In genomic region chr2:24082787-24083566, GRCh38 we compare ENCODE assay signal across 8 cellular contexts. TPM values are rescaled to one million over a fixed set of nuclear protein-coding genes. Genes with fewer than 3 reads are reported as not detected.
DNase-seq lines count a peak whose midpoint lies in the region; ATAC-seq, FAIRE-seq and TF ChIP-seq lines count a peak whose summit lies in the region.

No MANE protein-coding gene starts in this region.

- H4K20me1 ChIP-seq in BLaER1 = no peaks in the 10 kb centered on the region
- H4K20me1 ChIP-seq in MM.1S (ENCODE audit: insufficient read depth, low read length) = no peaks in the 10 kb centered on the region

- H3K27ac Mint-ChIP-seq in naive thymus-derived CD8-positive, alpha-beta T cell = peak overlapping the region in 3 of 10 donors; percentile 53 to 84 (median 75)

- H3K4me1 ChIP-seq in BLaER1 = peaks cover 26% of the 10 kb centered on the region
- H3K4me1 ChIP-seq in MM.1S (ENCODE audit: low read length) = peaks cover 9% of the 10 kb centered on the region; the same call in 1 of the 2 replicates
- peaks cover 19 to 20% of the 10 kb centered on the region in 2 donors for H3K4me1 ChIP-seq in duodenal mucosa (ENCODE audit: control insufficient read depth in 1 of 2, insufficient read depth in 2 of 2, low read length in 2 of 2)

- no peak for TF ChIP-seq POLR2A in GM18505 (IDR thresholded peaks at IDR 0.05; ENCODE audit: borderline replicate concordance, extremely low read depth, insufficient read depth, insufficient read length)

- H3K4me3 ChIP-seq in BLaER1 (no peak overlapping the region; the same call in 1 of the 2 replicates), MM.1S (ENCODE audit: low read length) (peak overlapping the region; percentile 89), duodenal mucosa (ENCODE audit: low read depth in 1 of 2, low read length in 2 of 2) (peak overlapping the region; percentile 77 to 88)

- H3K36me3 Mint-ChIP-seq in naive thymus-derived CD8-positive, alpha-beta T cell = peaks cover 0 to 32% (median 7%) of the 10 kb centered on the region in 3 donors

- H3K27ac ChIP-seq in BLaER1 (peak overlapping the region; percentile 69; the same call in 1 of the 2 replicates), MM.1S (ENCODE audit: low read length) (peak overlapping the region; percentile 70; the same call in 1 of the 2 replicates), duodenal mucosa (ENCODE audit: low read depth, low read length) (peak overlapping the region; percentile 90)

- peaks cover 7 to 21% (median 17%) of the 10 kb centered on the region in 4 donors for H3K4me1 Mint-ChIP-seq in naive thymus-derived CD8-positive, alpha-beta T cell

- H3K27me3 ChIP-seq in BLaER1 (no peaks in the 10 kb centered on the region), MM.1S (replicated peaks; ENCODE audit: insufficient read depth, low read length) (no peaks in the 10 kb centered on the region), duodenal mucosa (ENCODE audit: control insufficient read depth in 1 of 2, insufficient read depth in 2 of 2, low read length in 2 of 2) (no peaks in the 10 kb centered on the region)

- no peaks in the 10 kb centered on the region for H3K79me2 ChIP-seq in MM.1S (ENCODE audit: low read length)

- POLR2A ChIA-PET in naive thymus-derived CD8-positive, alpha-beta T cell (lab: Charles Lee) = interaction anchor here (0.7 to 2.8 kb wide), 6 partner anchors 36 to 258 kb away, joined by 3 to 17 read pairs (median 4); partner anchors contain the start of genes ATAD2B and WDCP

- peak overlapping the region; percentile 95 for H2AFZ ChIP-seq in MM.1S (ENCODE audit: low read length)

- H3K4me2 ChIP-seq in BLaER1 (peak overlapping the region; percentile 92), MM.1S (ENCODE audit: low read depth, low read length) (peak overlapping the region; percentile 81)

- no peak for ATAC-seq in naive thymus-derived CD8-positive, alpha-beta T cell
- no peak for ATAC-seq in HG02884 (IDR thresholded peaks at IDR 0.05; ENCODE audit: unreplicated experiment)
- ATAC-seq in GM18505 (IDR thresholded peaks at IDR 0.05; ENCODE audit: unreplicated experiment) = no peak

- DNase-seq in MM.1S (no peak), RCC 7860 (ENCODE audit: low spot score) (no peak), RPMI8226 (no peak)
- peak in 1 of 10 donors; percentile 57 for DNase-seq in naive thymus-derived CD8-positive, alpha-beta T cell

- H3K9me3 Mint-ChIP-seq in naive thymus-derived CD8-positive, alpha-beta T cell = no peaks in the 10 kb centered on the region

- peaks cover 40% of the 10 kb centered on the region for H3K36me3 ChIP-seq in BLaER1
- H3K36me3 ChIP-seq in MM.1S (replicated peaks; ENCODE audit: insufficient read depth, low read length) = no peaks in the 10 kb centered on the region
- H3K36me3 ChIP-seq in duodenal mucosa (ENCODE audit: control insufficient read depth in 1 of 2, insufficient read depth in 2 of 2, low read length in 2 of 2) = peaks cover 12 to 30% of the 10 kb centered on the region in 2 donors

- H3K9ac ChIP-seq in BLaER1 = no peak overlapping the region
- H3K9ac ChIP-seq in MM.1S (ENCODE audit: low read length) = peak overlapping the region; percentile 69; the same call in 1 of the 2 replicates
- peak overlapping the region; percentile 36 to 89 for H3K9ac ChIP-seq in duodenal mucosa (ENCODE audit: low read depth in 1 of 2, low read length in 2 of 2)

- H3K9me3 ChIP-seq in BLaER1 (no peaks in the 10 kb centered on the region), MM.1S (replicated peaks; ENCODE audit: insufficient read depth, low read length) (no peaks in the 10 kb centered on the region), duodenal mucosa (ENCODE audit: control insufficient read depth in 1 of 2, low read length in 2 of 2) (no peaks in the 10 kb centered on the region)

- H3K4me3 Mint-ChIP-seq in naive thymus-derived CD8-positive, alpha-beta T cell = peak overlapping the region in 9 of 10 donors; percentile 34 to 91 (median 87)

- no peaks in the 10 kb centered on the region for H3K9me2 ChIP-seq in MM.1S (replicated peaks; ENCODE audit: insufficient read depth, low read length)

- no peak for TF ChIP-seq CTCF in MM.1S (IDR thresholded peaks at IDR 0.05; ENCODE audit: low read length)

- no peak for FAIRE-seq in RCC 7860 (lab: Jason Lieb, UNC)

- peaks cover 0 to 3% (median 0%) of the 10 kb centered on the region in 5 donors for H3K27me3 Mint-ChIP-seq in naive thymus-derived CD8-positive, alpha-beta T cell

- H3F3A ChIP-seq in MM.1S (ENCODE audit: insufficient read depth, low read length) = peaks cover 18% of the 10 kb centered on the region; the same call in 1 of the 2 replicates

RNA-seq across cellular contexts. Expression of gene TP53I3, which starts 1.7 kb away (rescaled TPM):
- 1 to 10 TPM in 1 of 2 experiments, not detected in 1; 1.0 TPM for total RNA-seq in naive thymus-derived CD8-positive, alpha-beta T cell
- under 1 TPM in 2 of 3 donors, not detected in 1; 0.39 to 0.44 TPM for polyA plus RNA-seq in naive thymus-derived CD8-positive, alpha-beta T cell

RNA-seq across cellular contexts. Expression of gene SF3B6, which starts 6.9 kb away (rescaled TPM):
- total RNA-seq in naive thymus-derived CD8-positive, alpha-beta T cell = 10 to 100 TPM; 55.8 to 57.7 TPM
- 100 to 1,000 TPM; 161 to 208 (median 195) TPM for polyA plus RNA-seq in naive thymus-derived CD8-positive, alpha-beta T cell

RNA-seq across cellular contexts. Expression of gene FKBP1B, which starts 33.4 kb away (rescaled TPM):
- total RNA-seq in naive thymus-derived CD8-positive, alpha-beta T cell = under 1 TPM; 0.39 to 0.49 TPM
- 1 to 10 TPM in 1 of 3 donors, under 1 TPM in 1, not detected in 1; 0.77 to 1.9 TPM for polyA plus RNA-seq in naive thymus-derived CD8-positive, alpha-beta T cell

RNA-seq across cellular contexts. Expression of gene WDCP, which starts 35.8 kb away (rescaled TPM):
- total RNA-seq in naive thymus-derived CD8-positive, alpha-beta T cell = 10 to 100 TPM; 14.9 to 15.6 TPM
- 1 to 10 TPM; 3.4 to 6.5 (median 5.0) TPM for polyA plus RNA-seq in naive thymus-derived CD8-positive, alpha-beta T cell

RNA-seq across cellular contexts. Expression of gene PFN4, which starts 40.2 kb away (rescaled TPM):
- total RNA-seq in naive thymus-derived CD8-positive, alpha-beta T cell = not detected
- polyA plus RNA-seq in naive thymus-derived CD8-positive, alpha-beta T cell = not detected
